ENCODE assay signal across 8 cellular contexts in genomic region chr21:36156339-36156814, GRCh38. TPM values are rescaled to one million over a fixed set of nuclear protein-coding genes. Genes with fewer than 3 reads are reported as not detected.
DNase-seq lines count a peak whose midpoint lies in the region; ATAC-seq lines count a peak whose summit lies in the region.

No MANE protein-coding gene starts in this region.

- peak overlapping the region; percentile 99 for H3K4me2 ChIP-seq in BLaER1

- no peaks in the 10 kb centered on the region for H3K9me3 ChIP-seq in BLaER1

- peak overlapping the region; percentile 84 for H3K27ac ChIP-seq in BLaER1

- peak overlapping the region; percentile 98 for H3K4me3 ChIP-seq in BLaER1

- POLR2A ChIA-PET in activated CD4-positive, alpha-beta T cell treated with anti-CD3 and anti-CD28 coated beads, Interleukin-2, amount 10 ng/mL, durations not matched to agents 7 days and 5 days (lab: Charles Lee), result no interaction called here

- H3K36me3 Mint-ChIP-seq in activated CD4-positive, alpha-beta T cell treated with anti-CD3 and anti-CD28 coated beads, Interleukin-2, amount 10 ng/mL, durations not matched to agents 7 days and 5 days (ENCODE audit: low read depth), result peaks cover 7% of the 10 kb centered on the region

- H3K27me3 Mint-ChIP-seq in activated CD4-positive, alpha-beta T cell treated with anti-CD3 and anti-CD28 coated beads, Interleukin-2, amount 10 ng/mL, durations not matched to agents 7 days and 5 days, result no peaks in the 10 kb centered on the region

- no peaks in the 10 kb centered on the region for H4K20me1 ChIP-seq in BLaER1

- peaks cover 18% of the 10 kb centered on the region for H3K4me1 ChIP-seq in BLaER1

- no peaks in the 10 kb centered on the region for H3K27me3 ChIP-seq in BLaER1

- H3K9me3 Mint-ChIP-seq in activated CD4-positive, alpha-beta T cell treated with anti-CD3 and anti-CD28 coated beads, Interleukin-2, amount 10 ng/mL, durations not matched to agents 7 days and 5 days, result no peaks in the 10 kb centered on the region

- H3K36me3 ChIP-seq in BLaER1, result no peaks in the 10 kb centered on the region

- H3K4me1 Mint-ChIP-seq in activated CD4-positive, alpha-beta T cell treated with anti-CD3 and anti-CD28 coated beads, Interleukin-2, amount 10 ng/mL, durations not matched to agents 7 days and 5 days, result peaks cover 34% of the 10 kb centered on the region

- CTCF ChIA-PET in activated CD4-positive, alpha-beta T cell treated with anti-CD3 and anti-CD28 coated beads, Interleukin-2, amount 10 ng/mL, durations not matched to agents 7 days and 5 days (lab: Charles Lee), result interaction anchor here (1.3 to 1.6 kb wide), 2 partner anchors 15 to 164 kb away, joined by 3 to 7 read pairs; partner anchors contain the start of gene MORC3

- DNase-seq in NCI-H526 treated with DMSO at 0.1 percent for 48 hours (lab: John Stamatoyannopoulos, UW) (peak; percentile 96), cortex of kidney (lab: John Stamatoyannopoulos, UW) (peak; percentile 98), left lobe of liver (ENCODE audit: low spot score) (peak; percentile 100)
- DNase-seq in activated CD4-positive, alpha-beta T cell treated with anti-CD3 and anti-CD28 coated beads, Interleukin-2, amount 10 ng/mL, durations not matched to agents 7 days and 5 days, result peak; percentile 100
- peak; percentile 100 for DNase-seq in stimulated activated CD4-positive, alpha-beta T cell treated with anti-CD3 and anti-CD28 coated beads, Interleukin-1b, Interleukin-23, amount 100 ng/mL, for 48 hours

- peak overlapping the region; percentile 90 for H3K9ac ChIP-seq in BLaER1

- peak overlapping the region; percentile 69 for H3K27ac Mint-ChIP-seq in activated CD4-positive, alpha-beta T cell treated with anti-CD3 and anti-CD28 coated beads, Interleukin-2, amount 10 ng/mL, durations not matched to agents 7 days and 5 days

- peak; percentile 91 for ATAC-seq in GM19395 (IDR thresholded peaks at IDR 0.05; ENCODE audit: unreplicated experiment)
- peak; percentile 86 for ATAC-seq in HG03521 (IDR thresholded peaks at IDR 0.05; ENCODE audit: unreplicated experiment)
- ATAC-seq in left lobe of liver, result peak; percentile 87

- peak overlapping the region; percentile 80 for H3K4me3 Mint-ChIP-seq in activated CD4-positive, alpha-beta T cell treated with anti-CD3 and anti-CD28 coated beads, Interleukin-2, amount 10 ng/mL, durations not matched to agents 7 days and 5 days

RNA-seq across cellular contexts. Expression of gene DOP1B, which starts 0.2 kb away (rescaled TPM):
- total RNA-seq in activated CD4-positive, alpha-beta T cell treated with anti-CD3 and anti-CD28 coated beads, Interleukin-2, amount 10 ng/mL, durations not matched to agents 7 days and 5 days, result 10 to 100 TPM; 24.6 to 24.7 TPM
- total RNA-seq in left lobe of liver, result 23.6 TPM

RNA-seq across cellular contexts. Expression of gene CBR3, which starts 21.5 kb away (rescaled TPM):
- 10 to 100 TPM; 24.4 to 30.9 TPM for total RNA-seq in activated CD4-positive, alpha-beta T cell treated with anti-CD3 and anti-CD28 coated beads, Interleukin-2, amount 10 ng/mL, durations not matched to agents 7 days and 5 days
- not detected for total RNA-seq in left lobe of liver

Comparison
In these comparisons a context has a peak if more than half of its experiments do, and no peak if none do; other contexts are left out.
1. Peak in every context shown above with its lines: DNase-seq, ATAC-seq, H3K4me3 ChIP-seq and H3K27ac ChIP-seq.
2. RNA of gene CBR3, which starts 21.5 kb away (total RNA-seq): 24.4 to 30.9 TPM in activated CD4-positive, alpha-beta T cell treated with anti-CD3 and anti-CD28 coated beads, Interleukin-2, amount 10 ng/mL, durations not matched to agents 7 days and 5 days; not detected in left lobe of liver (single experiment); every median in the first group is over 10 times any median in the second.